Comparison of ENCODE assay signal across 19 cellular contexts in genomic region chr22:41826001-41826400, GRCh38. TPM values are rescaled to one million over a fixed set of nuclear protein-coding genes. Genes with fewer than 3 reads are reported as not detected.
DNase-seq lines count a peak whose midpoint lies in the region; ATAC-seq and TF ChIP-seq lines count a peak whose summit lies in the region.
"Had no signal": no experiment of that assay in that cellular context is flagged by ENCODE, and none has a peak within 500 bp of the region (broad histone marks: within the 10 kb centered on the region; RNA-seq: fewer than 3 reads in every experiment).

No MANE protein-coding gene starts in this region.

- H4K20me1 ChIP-seq in IMR-90 (ENCODE audit: insufficient read depth, low read length) (no peaks in the 10 kb centered on the region), smooth muscle cell (ENCODE audit: low read depth) (no peaks in the 10 kb centered on the region)

- no peak for DNase-seq in IMR-90
- DNase-seq in Right ventricle myocardium superior, result no peak
- no peak for DNase-seq in mesenchymal stem cell
- no peak for DNase-seq in smooth muscle cell (lab: John Stamatoyannopoulos, UW; ENCODE audit: unreplicated experiment)
- no peak for DNase-seq in T-helper 9 cell
- no peak for DNase-seq in SKM-1 treated with dmso at 0.1 percent for 144 hours (lab: John Stamatoyannopoulos, UW; ENCODE audit: unreplicated experiment)
- no peak for DNase-seq in activated CD4-positive, CD25-positive, alpha-beta regulatory T cell treated with anti-CD3 and anti-CD28 coated beads, Interleukin-2, amount 50 U/mL, for 72 hours
- DNase-seq: activated CD4-positive, alpha-beta T cell treated with anti-CD3 and anti-CD28 coated beads for 1 hour; activated effector memory CD4-positive, alpha-beta T cell treated with anti-CD3 and anti-CD28 coated beads, Interleukin-2, amount 50 U/mL, for 16 hours; anterior cingulate cortex; CD8-positive, alpha-beta T cell; natural killer cell; NCI-H1694 treated with DMSO at 0.1 percent for 48 hours; NCI-H446 treated with DMSO at 0.1 percent for 48 hours; SHP77 treated with DMSO at 0.1 percent for 48 hours; stimulated activated naive CD8-positive, alpha-beta T cell treated with anti-CD3 and anti-CD28 coated beads, Interleukin-15, amount 100 ng/mL, for 72 hours had no signal

- TF ChIP-seq POLR2A in IMR-90 (IDR thresholded peaks at IDR 0.05; ENCODE audit: low read depth, low read length), result no peak

- intact Hi-C loops in IMR-90 (cut with micrococcal nuclease) (no loop called here), Right ventricle myocardium superior (cut with DNase I) (no loop called here)

- H2BK120ac ChIP-seq in IMR-90 (ENCODE audit: low read depth, low read length) (no peak overlapping the region), mesenchymal stem cell (ENCODE audit: low read depth, low read length) (peak overlapping the region; percentile 43)

- H2BK12ac ChIP-seq in mesenchymal stem cell (ENCODE audit: low read length in 2 of 2), result peak overlapping the region; percentile 85 to 98

- H3K18ac ChIP-seq in IMR-90 (ENCODE audit: low read depth, low read length), result no peak overlapping the region
- H3K18ac ChIP-seq in mesenchymal stem cell (ENCODE audit: low read depth in 1 of 2, low read length in 2 of 2), result peak overlapping the region; percentile 87 to 94

- no peak overlapping the region; a peak in 1 of 4 replicates for H4K8ac ChIP-seq in IMR-90 (ENCODE audit: low read depth in 2 of 2, low read length in 2 of 2)
- H4K8ac ChIP-seq in mesenchymal stem cell (ENCODE audit: low read length), result peak overlapping the region; percentile 82

- H3K4me3 ChIP-seq in IMR-90 (ENCODE audit: insufficient read depth, low read depth, low read length), result no peak overlapping the region
- peak overlapping the region in 1 of 2 experiments; percentile 34 for H3K4me3 ChIP-seq in mesenchymal stem cell (ENCODE audit: insufficient read depth in 1 of 2, low read depth in 1 of 2, low read length in 2 of 2)
- H3K4me3 ChIP-seq in smooth muscle cell, result no peak overlapping the region
- H3K4me3 ChIP-seq: colonic mucosa had no signal

- ATAC-seq in IMR-90 (ENCODE audit: low read depth) (no peak), Right ventricle myocardium superior (ENCODE audit: poor library complexity) (peak; percentile 16), GM21526 (IDR thresholded peaks at IDR 0.05; ENCODE audit: low FRiP score, unreplicated experiment) (no peak)
- ATAC-seq: CD8-positive, alpha-beta T cell; left lobe of liver; natural killer cell; stimulated activated naive CD8-positive, alpha-beta T cell treated with anti-CD3 and anti-CD28 coated beads, Interleukin-15, amount 100 ng/mL, for 72 hours had no signal

- 0 out of 2 replicates have a peak overlapping the region, but pooled peaks have one; percentile 11 for H4K91ac ChIP-seq in IMR-90 (ENCODE audit: insufficient read depth, low read depth, low read length)
- H4K91ac ChIP-seq in mesenchymal stem cell (ENCODE audit: low read length), result peak overlapping the region; percentile 96

- dilution Hi-C loops in IMR-90 (cut with HindIII; ENCODE audit: low sequenced_read_pairs, unreplicated experiment), result no loop called here

- TF ChIP-seq CTCF in IMR-90 (conservative IDR thresholded peaks at IDR 0.05; ENCODE audit: low read depth, low read length) (no peak), smooth muscle cell (IDR thresholded peaks at IDR 0.05; ENCODE audit: borderline replicate concordance, insufficient read depth, poor library complexity, severe bottlenecking) (no peak)

- no peak for TF ChIP-seq RAD21 in IMR-90 (IDR thresholded peaks at IDR 0.05; ENCODE audit: low read length)

- H3K4me1 ChIP-seq in IMR-90 (ENCODE audit: control insufficient read depth, insufficient read depth, low read length), result peaks cover 20% of the 10 kb centered on the region
- H3K4me1 ChIP-seq in mesenchymal stem cell (ENCODE audit: control insufficient read depth, insufficient read depth, low read depth, low read length), result peaks cover 37% of the 10 kb centered on the region
- H3K4me1 ChIP-seq in smooth muscle cell (ENCODE audit: low read depth), result peaks cover 22% of the 10 kb centered on the region

- H3K36me3 ChIP-seq in IMR-90 (ENCODE audit: control insufficient read depth, insufficient read depth, low read length) (no peaks in the 10 kb centered on the region), mesenchymal stem cell (ENCODE audit: control insufficient read depth in 1 of 2, insufficient read depth in 2 of 2, low read depth in 1 of 2, low read length in 2 of 2) (peaks cover 0 to 24% of the 10 kb centered on the region in 2 experiments), smooth muscle cell (ENCODE audit: low read depth) (no peaks in the 10 kb centered on the region)
- H3K36me3 ChIP-seq: colonic mucosa had no signal

- no peaks in the 10 kb centered on the region for H3K9me3 ChIP-seq in IMR-90 (ENCODE audit: control insufficient read depth, insufficient read depth, low read length)
- no peaks in the 10 kb centered on the region for H3K9me3 ChIP-seq in mesenchymal stem cell (ENCODE audit: control insufficient read depth, low read length)
- no peaks in the 10 kb centered on the region for H3K9me3 ChIP-seq in smooth muscle cell (replicated peaks; ENCODE audit: low read depth)
- H3K9me3 ChIP-seq: colonic mucosa had no signal

- 50% methylated on average over 1 of the region's 3 CpGs; no CpG with 5 or more reads in 1 of the 2 experiments for WGBS in IMR-90 (ENCODE audit: extremely low coverage in 2 of 2, insufficient read length in 1 of 2), 2 experiments
- WGBS in mesenchymal stem cell, result 89% methylated on average over 3 of the region's 3 CpGs
- WGBS in smooth muscle cell (ENCODE audit: low lambda C conversion rate), result 70% methylated on average over 3 of the region's 3 CpGs

- H2BK20ac ChIP-seq in IMR-90 (ENCODE audit: low read depth, low read length), result no peak overlapping the region

- H3K14ac ChIP-seq in IMR-90 (replicated peaks; ENCODE audit: low read depth, low read length), result no peak overlapping the region
- H3K14ac ChIP-seq in mesenchymal stem cell (ENCODE audit: low read length in 2 of 2), result peak overlapping the region in 1 of 2 experiments; percentile 86

- no TSS peak for BruUV-seq in IMR-90 (replicated peaks; lab: Mats Ljungman, UMichigan)

- H3K27ac ChIP-seq in IMR-90 (ENCODE audit: insufficient read depth, low read length) (no peak overlapping the region), mesenchymal stem cell (ENCODE audit: low read length, poor library complexity, severe bottlenecking) (no peak overlapping the region), smooth muscle cell (ENCODE audit: low read depth) (peak overlapping the region; percentile 81)

- H3K9ac ChIP-seq in IMR-90 (ENCODE audit: low read depth, low read length) (no peak overlapping the region), mesenchymal stem cell (ENCODE audit: low read length) (no peak overlapping the region), smooth muscle cell (ENCODE audit: low read depth) (peak overlapping the region; percentile 8)

- H3K4me2 ChIP-seq in IMR-90 (ENCODE audit: low read depth, low read length), result no peak overlapping the region
- no peak overlapping the region for H3K4me2 ChIP-seq in mesenchymal stem cell (ENCODE audit: low read length, poor library complexity, severe bottlenecking)
- peak overlapping the region; percentile 63 for H3K4me2 ChIP-seq in smooth muscle cell

- H2BK5ac ChIP-seq in IMR-90 (ENCODE audit: low read depth, low read length, poor library complexity, severe bottlenecking) (no peak overlapping the region), mesenchymal stem cell (ENCODE audit: low read depth, low read length, poor library complexity, severe bottlenecking) (no peak overlapping the region)

- H3F3A ChIP-seq in smooth muscle cell (ENCODE audit: low read depth), result no peaks in the 10 kb centered on the region

- no peak overlapping the region for H3K56ac ChIP-seq in IMR-90 (ENCODE audit: extremely low read depth, insufficient read depth, low read length)

- H3K27me3 ChIP-seq in IMR-90 (ENCODE audit: control insufficient read depth, insufficient read depth, low read length) (no peaks in the 10 kb centered on the region), mesenchymal stem cell (ENCODE audit: control insufficient read depth in 1 of 2, insufficient read depth in 1 of 2, low read length in 2 of 2) (no peaks in the 10 kb centered on the region), smooth muscle cell (ENCODE audit: low read depth) (no peaks in the 10 kb centered on the region)
- H3K27me3 ChIP-seq: colonic mucosa had no signal

- H3K4ac ChIP-seq in IMR-90 (ENCODE audit: low read depth, low read length), result peak overlapping the region; percentile 57; the same call in 1 of the 2 replicates
- H3K4ac ChIP-seq in mesenchymal stem cell (ENCODE audit: low read depth in 1 of 2, low read length in 2 of 2), result peak overlapping the region; percentile 45 to 97

- no peak overlapping the region for H2AK9ac ChIP-seq in IMR-90 (replicated peaks; ENCODE audit: low read depth, low read length, poor library complexity)

- no peaks in the 10 kb centered on the region for H3K79me2 ChIP-seq in smooth muscle cell (ENCODE audit: low read depth)

- peaks cover 0 to 4% of the 10 kb centered on the region in 2 experiments; a peak in 1 of 4 replicates for H3K79me1 ChIP-seq in IMR-90 (ENCODE audit: low read depth in 1 of 2, low read length in 2 of 2)
- H3K79me1 ChIP-seq in mesenchymal stem cell (replicated peaks; ENCODE audit: low read length, poor library complexity, severe bottlenecking), result peaks cover 9% of the 10 kb centered on the region

- H3K23ac ChIP-seq in IMR-90 (ENCODE audit: low read depth, low read length) (no peak overlapping the region), mesenchymal stem cell (ENCODE audit: low read length in 2 of 2) (peak overlapping the region in 1 of 2 experiments; percentile 60)

- CTCF ChIA-PET in IMR-90 (lab: Yijun Ruan, JAX), result no interaction called here

- H2BK15ac ChIP-seq in IMR-90 (ENCODE audit: low read depth, low read length), result no peak overlapping the region
- peak overlapping the region; percentile 75 for H2BK15ac ChIP-seq in mesenchymal stem cell (ENCODE audit: low read depth, poor library complexity, severe bottlenecking)

- in situ Hi-C loops in IMR-90 (cut with MboI; ENCODE audit: low sequenced_read_pairs), result no loop called here

- POLR2A ChIA-PET in IMR-90 (lab: Charles Lee; ENCODE audit: unreplicated experiment), result interaction anchor here (1.1 kb wide), 1 partner anchor 26 kb away, joined by 3 read pairs; the partner anchor contains the start of gene CCDC134

- H2AFZ ChIP-seq in IMR-90 (replicated peaks; ENCODE audit: low read length, poor library complexity) (peak overlapping the region; percentile 8), mesenchymal stem cell (ENCODE audit: low read depth, low read length) (no peak overlapping the region), smooth muscle cell (ENCODE audit: low read depth) (no peak overlapping the region)

- no peak overlapping the region; the same call in 1 of the 2 replicates for H4K5ac ChIP-seq in IMR-90 (ENCODE audit: low read depth, low read length)

- peaks cover 4% of the 10 kb centered on the region; the same call in 1 of the 2 replicates for H3K9me1 ChIP-seq in IMR-90 (ENCODE audit: insufficient read depth, low read length)

- H2AK5ac ChIP-seq in IMR-90 (ENCODE audit: low read depth, low read length), result peak overlapping the region; percentile 39; the same call in 1 of the 2 replicates
- no peak overlapping the region for H2AK5ac ChIP-seq in mesenchymal stem cell (ENCODE audit: low read length, severe bottlenecking)

RNA-seq across cellular contexts. Expression of gene SREBF2, which starts 6.9 kb away (rescaled TPM):
- total RNA-seq in IMR-90 (2012; rRNA removed) (8.1 and 9.2 TPM in 2 replicates), Right ventricle myocardium superior (75.2 TPM), smooth muscle cell (62.9 and 70.3 TPM in 2 replicates)
- polyA plus RNA-seq in IMR-90 (2012; rRNA removed) (47.4 and 50.1 TPM in 2 replicates), smooth muscle cell (68.5 and 78.2 TPM in 2 replicates)
- 40.1 and 52.1 TPM in 2 replicates for polyA plus RNA-seq in IMR-90 (2012; cell fraction: cytosol; rRNA removed)
- 62.2 and 101 TPM in 2 replicates for polyA plus RNA-seq in IMR-90 (2012; cell fraction: nucleus; rRNA removed; ENCODE audit: low replicate concordance)
- 98.2 TPM for polyA plus RNA-seq in mesenchymal stem cell (2013, experiment 1 of 2)
- 93.9 TPM for polyA plus RNA-seq in mesenchymal stem cell (2013, experiment 2 of 2)

RNA-seq across cellular contexts. Expression of gene CCDC134, which starts 25.5 kb away (rescaled TPM):
- total RNA-seq in IMR-90 (2012; rRNA removed) (6.1 and 7.0 TPM in 2 replicates), Right ventricle myocardium superior (4.0 TPM), smooth muscle cell (6.5 and 7.4 TPM in 2 replicates)
- polyA plus RNA-seq in IMR-90 (2012; rRNA removed) (5.1 and 7.5 TPM in 2 replicates), smooth muscle cell (4.6 and 8.8 TPM in 2 replicates)
- polyA plus RNA-seq in IMR-90 (2012; cell fraction: cytosol; rRNA removed), result 3.3 and 5.2 TPM in 2 replicates
- 2.0 and 2.3 TPM in 2 replicates for polyA plus RNA-seq in IMR-90 (2012; cell fraction: nucleus; rRNA removed; ENCODE audit: low replicate concordance)
- polyA plus RNA-seq in mesenchymal stem cell (2013, experiment 1 of 2), result 4.2 TPM
- 3.7 TPM for polyA plus RNA-seq in mesenchymal stem cell (2013, experiment 2 of 2)
